In genomic region chr10:69179743-69180524, GRCh38 we compare ENCODE assay signal across 1 cellular context.
A peak's percentile ranks its signal among the peaks of the same experiment; 100 is the strongest.
TF ChIP-seq lines count a peak whose summit lies in the region.

Gene SUPV3L1 (plus strand): TSS chr10:69180234. CDS start chr10:69180292, 58 bp downstream.

TF ChIP-seq in K562, 482 proteins besides CTCF, POLR2A, EP300 and RAD21 (continued from another document and continues in another):
- TF ChIP-seq, protein P1, sequence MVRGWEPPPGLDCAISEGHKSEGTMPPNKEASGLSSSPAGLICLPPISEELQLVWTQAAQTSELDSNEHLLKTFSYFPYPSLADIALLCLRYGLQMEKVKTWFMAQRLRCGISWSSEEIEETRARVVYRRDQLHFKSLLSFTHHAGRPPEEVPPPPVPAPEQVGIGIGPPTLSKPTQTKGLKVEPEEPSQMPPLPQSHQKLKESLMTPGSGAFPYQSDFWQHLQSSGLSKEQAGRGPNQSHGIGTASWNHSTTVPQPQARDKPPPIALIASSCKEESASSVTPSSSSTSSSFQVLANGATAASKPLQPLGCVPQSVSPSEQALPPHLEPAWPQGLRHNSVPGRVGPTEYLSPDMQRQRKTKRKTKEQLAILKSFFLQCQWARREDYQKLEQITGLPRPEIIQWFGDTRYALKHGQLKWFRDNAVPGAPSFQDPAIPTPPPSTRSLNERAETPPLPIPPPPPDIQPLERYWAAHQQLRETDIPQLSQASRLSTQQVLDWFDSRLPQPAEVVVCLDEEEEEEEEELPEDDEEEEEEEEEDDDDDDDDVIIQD (CRISPR knock-in tag; IDR thresholded peaks at IDR 0.05): no peak
- TF ChIP-seq, protein P2, sequence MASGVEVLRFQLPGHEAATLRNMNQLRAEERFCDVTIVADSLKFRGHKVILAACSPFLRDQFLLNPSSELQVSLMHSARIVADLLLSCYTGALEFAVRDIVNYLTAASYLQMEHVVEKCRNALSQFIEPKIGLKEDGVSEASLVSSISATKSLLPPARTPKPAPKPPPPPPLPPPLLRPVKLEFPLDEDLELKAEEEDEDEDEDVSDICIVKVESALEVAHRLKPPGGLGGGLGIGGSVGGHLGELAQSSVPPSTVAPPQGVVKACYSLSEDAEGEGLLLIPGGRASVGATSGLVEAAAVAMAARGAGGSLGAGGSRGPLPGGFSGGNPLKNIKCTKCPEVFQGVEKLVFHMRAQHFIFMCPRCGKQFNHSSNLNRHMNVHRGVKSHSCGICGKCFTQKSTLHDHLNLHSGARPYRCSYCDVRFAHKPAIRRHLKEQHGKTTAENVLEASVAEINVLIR (CRISPR knock-in tag; IDR thresholded peaks at IDR 0.05): peak; percentile 99
- TF ChIP-seq ZBED1 (IDR thresholded peaks at IDR 0.05) (no peak), ZFP91 (CRISPR knock-in tag; IDR thresholded peaks at IDR 0.05) (no peak; the same call in 1 of the 2 replicates), NR2C1 (IDR thresholded peaks at IDR 0.05) (peak; percentile 84), NR2C1 (tag; IDR thresholded peaks at IDR 0.05) (peak; percentile 12), MAFG (tag; conservative IDR thresholded peaks at IDR 0.05) (no peak), BDP1 (IDR thresholded peaks at IDR 0.05; ENCODE audit: insufficient read depth, insufficient read length) (no peak), ZSCAN29 (IDR thresholded peaks at IDR 0.05) (0 out of 2 replicates have a peak, but pooled peaks have one; percentile 24), NR4A1 (CRISPR knock-in tag; IDR thresholded peaks at IDR 0.05) (0 out of 2 replicates have a peak, but pooled peaks have one; percentile 54), NR4A1 (tag; IDR thresholded peaks at IDR 0.05) (peak; percentile 90), TCF7L2 (IDR thresholded peaks at IDR 0.05; ENCODE audit: low read depth, low read length) (no peak), BHLHE40 (IDR thresholded peaks at IDR 0.05; ENCODE audit: low read length) (peak; percentile 95), TFE3 (CRISPR knock-in tag; IDR thresholded peaks at IDR 0.05) (peak; percentile 100), ZNF282 (CRISPR knock-in tag; IDR thresholded peaks at IDR 0.05) (no peak), NFE2L1 (tag; IDR thresholded peaks at IDR 0.05; ENCODE audit: borderline replicate concordance, low read depth) (no peak), ZNF507 (tag; conservative IDR thresholded peaks at IDR 0.05) (no peak), ILF3 (IDR thresholded peaks at IDR 0.05; ENCODE audit: borderline replicate concordance) (no peak; the same call in 1 of the 2 replicates), DACH1 (IDR thresholded peaks at IDR 0.05; ENCODE audit: partially characterized antibody) (peak; percentile 99), NEUROD1 (IDR thresholded peaks at IDR 0.05; ENCODE audit: borderline replicate concordance, low read depth, low read length, partially characterized antibody) (peak; percentile 92), NR3C1 (CRISPR knock-in tag; IDR thresholded peaks at IDR 0.05) (no peak), ETS2 (tag; IDR thresholded peaks at IDR 0.05; ENCODE audit: borderline replicate concordance, poor library complexity, severe bottlenecking) (no peak), ZNF143 (CRISPR knock-in tag; IDR thresholded peaks at IDR 0.05) (no peak), ZNF551 (CRISPR knock-in tag; IDR thresholded peaks at IDR 0.05) (no peak), REST (CRISPR knock-in tag; IDR thresholded peaks at IDR 0.05; ENCODE audit: low read depth) (no peak; the same call in 1 of the 2 replicates), ZFX (CRISPR knock-in tag; IDR thresholded peaks at IDR 0.05) (peak; percentile 95), NCOA6 (IDR thresholded peaks at IDR 0.05) (peak; percentile 49; the same call in 1 of the 2 replicates), LEF1 (IDR thresholded peaks at IDR 0.05) (no peak; the same call in none of the 2 replicates), POU5F1 (IDR thresholded peaks at IDR 0.05; ENCODE audit: borderline replicate concordance, low read depth, low read length, partially characterized antibody) (peak; percentile 59), PML (IDR thresholded peaks at IDR 0.05; ENCODE audit: low read length) (peak; percentile 82), ZNF224 (CRISPR knock-in tag; IDR thresholded peaks at IDR 0.05) (no peak), C11orf30 (IDR thresholded peaks at IDR 0.05; ENCODE audit: low read depth) (peak; percentile 100), MTA3 (IDR thresholded peaks at IDR 0.05; ENCODE audit: borderline replicate concordance) (peak; percentile 65; the same call in 1 of the 2 replicates), MECOM (CRISPR knock-in tag; IDR thresholded peaks at IDR 0.05) (peak; percentile 44; the same call in 1 of the 2 replicates), KDM2B (CRISPR knock-in tag; IDR thresholded peaks at IDR 0.05) (no peak), E2F6 (IDR thresholded peaks at IDR 0.05; ENCODE audit: borderline replicate concordance in 1 of 2, extremely low read depth in 1 of 2, insufficient read depth in 1 of 2, insufficient read length in 1 of 2, low read depth in 1 of 2, low read length in 1 of 2, poor library complexity in 1 of 2, severe bottlenecking in 1 of 2) (peak; percentile 95 to 96), ZKSCAN3 (CRISPR knock-in tag; IDR thresholded peaks at IDR 0.05) (no peak), FUS (optimal IDR thresholded peaks at IDR 0.05; ENCODE audit: low read depth, low read length) (no peak), POLR2AphosphoS5 (IDR thresholded peaks at IDR 0.05; ENCODE audit: control insufficient read depth, insufficient read depth, low read depth, low read length) (peak; percentile 85)
- TF ChIP-seq, protein P3, sequence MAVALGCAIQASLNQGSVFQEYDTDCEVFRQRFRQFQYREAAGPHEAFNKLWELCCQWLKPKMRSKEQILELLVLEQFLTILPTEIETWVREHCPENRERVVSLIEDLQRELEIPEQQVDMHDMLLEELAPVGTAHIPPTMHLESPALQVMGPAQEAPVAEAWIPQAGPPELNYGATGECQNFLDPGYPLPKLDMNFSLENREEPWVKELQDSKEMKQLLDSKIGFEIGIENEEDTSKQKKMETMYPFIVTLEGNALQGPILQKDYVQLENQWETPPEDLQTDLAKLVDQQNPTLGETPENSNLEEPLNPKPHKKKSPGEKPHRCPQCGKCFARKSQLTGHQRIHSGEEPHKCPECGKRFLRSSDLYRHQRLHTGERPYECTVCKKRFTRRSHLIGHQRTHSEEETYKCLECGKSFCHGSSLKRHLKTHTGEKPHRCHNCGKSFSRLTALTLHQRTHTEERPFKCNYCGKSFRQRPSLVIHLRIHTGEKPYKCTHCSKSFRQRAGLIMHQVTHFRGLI (CRISPR knock-in tag; IDR thresholded peaks at IDR 0.05): no peak
- TF ChIP-seq, protein P4, sequence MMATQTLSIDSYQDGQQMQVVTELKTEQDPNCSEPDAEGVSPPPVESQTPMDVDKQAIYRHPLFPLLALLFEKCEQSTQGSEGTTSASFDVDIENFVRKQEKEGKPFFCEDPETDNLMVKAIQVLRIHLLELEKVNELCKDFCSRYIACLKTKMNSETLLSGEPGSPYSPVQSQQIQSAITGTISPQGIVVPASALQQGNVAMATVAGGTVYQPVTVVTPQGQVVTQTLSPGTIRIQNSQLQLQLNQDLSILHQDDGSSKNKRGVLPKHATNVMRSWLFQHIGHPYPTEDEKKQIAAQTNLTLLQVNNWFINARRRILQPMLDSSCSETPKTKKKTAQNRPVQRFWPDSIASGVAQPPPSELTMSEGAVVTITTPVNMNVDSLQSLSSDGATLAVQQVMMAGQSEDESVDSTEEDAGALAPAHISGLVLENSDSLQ (IDR thresholded peaks at IDR 0.05): peak; percentile 69
- TF ChIP-seq, protein P5, sequence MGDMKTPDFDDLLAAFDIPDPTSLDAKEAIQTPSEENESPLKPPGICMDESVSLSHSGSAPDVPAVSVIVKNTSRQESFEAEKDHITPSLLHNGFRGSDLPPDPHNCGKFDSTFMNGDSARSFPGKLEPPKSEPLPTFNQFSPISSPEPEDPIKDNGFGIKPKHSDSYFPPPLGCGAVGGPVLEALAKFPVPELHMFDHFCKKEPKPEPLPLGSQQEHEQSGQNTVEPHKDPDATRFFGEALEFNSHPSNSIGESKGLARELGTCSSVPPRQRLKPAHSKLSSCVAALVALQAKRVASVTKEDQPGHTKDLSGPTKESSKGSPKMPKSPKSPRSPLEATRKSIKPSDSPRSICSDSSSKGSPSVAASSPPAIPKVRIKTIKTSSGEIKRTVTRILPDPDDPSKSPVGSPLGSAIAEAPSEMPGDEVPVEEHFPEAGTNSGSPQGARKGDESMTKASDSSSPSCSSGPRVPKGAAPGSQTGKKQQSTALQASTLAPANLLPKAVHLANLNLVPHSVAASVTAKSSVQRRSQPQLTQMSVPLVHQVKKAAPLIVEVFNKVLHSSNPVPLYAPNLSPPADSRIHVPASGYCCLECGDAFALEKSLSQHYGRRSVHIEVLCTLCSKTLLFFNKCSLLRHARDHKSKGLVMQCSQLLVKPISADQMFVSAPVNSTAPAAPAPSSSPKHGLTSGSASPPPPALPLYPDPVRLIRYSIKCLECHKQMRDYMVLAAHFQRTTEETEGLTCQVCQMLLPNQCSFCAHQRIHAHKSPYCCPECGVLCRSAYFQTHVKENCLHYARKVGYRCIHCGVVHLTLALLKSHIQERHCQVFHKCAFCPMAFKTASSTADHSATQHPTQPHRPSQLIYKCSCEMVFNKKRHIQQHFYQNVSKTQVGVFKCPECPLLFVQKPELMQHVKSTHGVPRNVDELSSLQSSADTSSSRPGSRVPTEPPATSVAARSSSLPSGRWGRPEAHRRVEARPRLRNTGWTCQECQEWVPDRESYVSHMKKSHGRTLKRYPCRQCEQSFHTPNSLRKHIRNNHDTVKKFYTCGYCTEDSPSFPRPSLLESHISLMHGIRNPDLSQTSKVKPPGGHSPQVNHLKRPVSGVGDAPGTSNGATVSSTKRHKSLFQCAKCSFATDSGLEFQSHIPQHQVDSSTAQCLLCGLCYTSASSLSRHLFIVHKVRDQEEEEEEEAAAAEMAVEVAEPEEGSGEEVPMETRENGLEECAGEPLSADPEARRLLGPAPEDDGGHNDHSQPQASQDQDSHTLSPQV (IDR thresholded peaks at IDR 0.05): peak; percentile 93
